ENCODE assay signal across 17 cellular contexts in genomic region chr7:121485457-121486243, GRCh38.
A peak's percentile ranks its signal among the peaks of the same experiment; 100 is the strongest.
DNase-seq lines count a peak whose midpoint lies in the region; ATAC-seq and TF ChIP-seq lines count a peak whose summit lies in the region.
"Had no signal": no experiment of that assay in that cellular context is flagged by ENCODE, and none has a peak within 500 bp of the region (broad histone marks: within the 10 kb centered on the region; RNA-seq: fewer than 3 reads in every experiment).

No MANE protein-coding gene starts in this region.

- H3K27me3 Mint-ChIP-seq in progenitor cell of endocrine pancreas, result no peaks in the 10 kb centered on the region
- H3K27me3 Mint-ChIP-seq: activated naive CD8-positive, alpha-beta T cell treated with anti-CD3 and anti-CD28 coated beads, Interleukin-2, amount 10 ng/mL, durations not matched to agents 7 days and 5 days had no signal

- ATAC-seq in omental fat pad (ENCODE audit: low FRiP score) (peak; percentile 37), GM19467 (IDR thresholded peaks at IDR 0.05; ENCODE audit: unreplicated experiment) (no peak)
- ATAC-seq: left lung had no signal

- peak in 10 of 14 donors; percentile 11 to 50 (median 36) for DNase-seq in C1 segment of cervical spinal cord (lab: John Stamatoyannopoulos, UW)
- DNase-seq in amygdala (lab: John Stamatoyannopoulos, UW), result peak in 37 of 56 donors; percentile 2 to 63 (median 15)
- DNase-seq in fibroblast of pulmonary artery (ENCODE audit: low read depth), result peak; percentile 65
- DNase-seq in omental fat pad (ENCODE audit: low spot score), result no peak
- DNase-seq in progenitor cell of endocrine pancreas (ENCODE audit: low spot score, unreplicated experiment), result no peak
- DNase-seq in NCI-H510A treated with DMSO at 0.1 percent for 48 hours (lab: John Stamatoyannopoulos, UW), result no peak
- DNase-seq in T-helper 9 cell, result no peak
- DNase-seq: activated naive CD8-positive, alpha-beta T cell treated with anti-CD3 and anti-CD28 coated beads, Interleukin-2, amount 10 ng/mL, durations not matched to agents 7 days and 5 days; AML-193; glutamatergic neuron; left lung; NCI-H1105; NCI-H526; SHP77; stimulated activated CD4-positive, alpha-beta T cell treated with anti-CD3 and anti-CD28 coated beads, Interleukin-1b, Interleukin-23, amount 100 ng/mL, for 48 hours; WERI-Rb-1 had no signal

- H3K36me3 Mint-ChIP-seq in progenitor cell of endocrine pancreas (ENCODE audit: insufficient read depth), result no peaks in the 10 kb centered on the region
- H3K36me3 Mint-ChIP-seq: activated naive CD8-positive, alpha-beta T cell treated with anti-CD3 and anti-CD28 coated beads, Interleukin-2, amount 10 ng/mL, durations not matched to agents 7 days and 5 days had no signal

- TF ChIP-seq CTCF in fibroblast of pulmonary artery (IDR thresholded peaks at IDR 0.05; ENCODE audit: low read length, missing control alignments), result no peak
- TF ChIP-seq CTCF in omental fat pad (IDR thresholded peaks at IDR 0.05), result no peak
- TF ChIP-seq CTCF in progenitor cell of endocrine pancreas (IDR thresholded peaks at IDR 0.05; ENCODE audit: unreplicated experiment), result no peak

- peaks cover under 1% of the 10 kb centered on the region for H3K4me1 Mint-ChIP-seq in progenitor cell of endocrine pancreas (ENCODE audit: low read depth)

- H3K9me3 Mint-ChIP-seq in progenitor cell of endocrine pancreas (ENCODE audit: low read depth), result no peaks in the 10 kb centered on the region
- H3K9me3 Mint-ChIP-seq: activated naive CD8-positive, alpha-beta T cell treated with anti-CD3 and anti-CD28 coated beads, Interleukin-2, amount 10 ng/mL, durations not matched to agents 7 days and 5 days had no signal

- no peak overlapping the region for H3K4me3 ChIP-seq in fibroblast of pulmonary artery (replicated peaks; ENCODE audit: low read depth, low read length)
- H3K4me3 ChIP-seq: left lung had no signal

- no peak overlapping the region for H3K4me3 Mint-ChIP-seq in progenitor cell of endocrine pancreas (ENCODE audit: low read depth)
- H3K4me3 Mint-ChIP-seq: activated naive CD8-positive, alpha-beta T cell treated with anti-CD3 and anti-CD28 coated beads, Interleukin-2, amount 10 ng/mL, durations not matched to agents 7 days and 5 days had no signal

- no peak overlapping the region for H3K27ac Mint-ChIP-seq in progenitor cell of endocrine pancreas
- H3K27ac Mint-ChIP-seq: activated naive CD8-positive, alpha-beta T cell treated with anti-CD3 and anti-CD28 coated beads, Interleukin-2, amount 10 ng/mL, durations not matched to agents 7 days and 5 days had no signal

Comparison
In these comparisons a context has a peak if more than half of its experiments do, and no peak if none do; other contexts are left out.
1. DNase-seq: peak in C1 segment of cervical spinal cord (10 of 14), amygdala (37 of 56) and fibroblast of pulmonary artery (single experiment); none in omental fat pad (single experiment), progenitor cell of endocrine pancreas (single experiment), NCI-H510A treated with DMSO at 0.1 percent for 48 hours (single experiment) and T-helper 9 cell (single experiment).